ENCODE assay signal across 8 cellular contexts in genomic region chr2:197498937-197499593, GRCh38. TPM values are rescaled to one million over a fixed set of nuclear protein-coding genes. Genes with fewer than 3 reads are reported as not detected.
A peak's percentile ranks its signal among the peaks of the same experiment; 100 is the strongest.
DNase-seq lines count a peak whose midpoint lies in the region; ATAC-seq, FAIRE-seq and TF ChIP-seq lines count a peak whose summit lies in the region.

No MANE protein-coding gene starts in this region.

- H3K36me3 ChIP-seq in PC-3 (ENCODE audit: low read depth, low read length) (peaks cover 72% of the 10 kb centered on the region), neural progenitor cell (peaks cover 64% of the 10 kb centered on the region)

- H3F3A ChIP-seq in PC-3 (ENCODE audit: low read length, unreplicated experiment) (no peaks in the 10 kb centered on the region), neural progenitor cell (ENCODE audit: low read depth) (peaks cover 21% of the 10 kb centered on the region)

- POLR2A ChIA-PET in AG04450 (lab: Yijun Ruan, JAX): interaction anchor here (0.9 to 4.3 kb wide), 7 partner anchors 14 to 177 kb away, joined by 3 to 47 read pairs (median 7); partner anchors contain the start of genes COQ10B, MOB4, RFTN2 and SF3B1
- POLR2A ChIA-PET in PC-3 (lab: Charles Lee; ENCODE audit: unreplicated experiment): interaction anchor here (0.5 to 1.2 kb wide), 4 partner anchors 17 to 77 kb away, joined by 3 to 7 read pairs (median 6); partner anchors contain the start of genes MOB4 and SF3B1

- peaks cover 44% of the 10 kb centered on the region for H3K4me1 Mint-ChIP-seq in neural progenitor cell

- intact Hi-C loops in PC-3 (cut with micrococcal nuclease): loop anchor here (10.0 kb wide), 1 partner anchor 84 kb away; no protein-coding TSS in a partner anchor

- no peak for TF ChIP-seq CTCF in AG04450 (IDR thresholded peaks at IDR 0.05; ENCODE audit: low read depth, low read length)
- no peak for TF ChIP-seq CTCF in PC-3 (conservative IDR thresholded peaks at IDR 0.05; ENCODE audit: low read depth, low read length)
- no peak for TF ChIP-seq CTCF in neural progenitor cell (IDR thresholded peaks at IDR 0.05)

- CTCF ChIA-PET in AG04450 (lab: Charles Lee) (no interaction called here), PC-3 (lab: Charles Lee) (no interaction called here)

- peak; percentile 3 for ATAC-seq in GM18873 (IDR thresholded peaks at IDR 0.05; ENCODE audit: low FRiP score, unreplicated experiment)
- peak; percentile 22 for ATAC-seq in HG03159 (IDR thresholded peaks at IDR 0.05; ENCODE audit: unreplicated experiment)
- no peak for ATAC-seq in PC-3

- H2AFZ ChIP-seq in PC-3 (ENCODE audit: low read length): no peak overlapping the region
- no peak overlapping the region for H2AFZ ChIP-seq in neural progenitor cell (replicated peaks)

- peaks cover 38% of the 10 kb centered on the region for H3K36me3 Mint-ChIP-seq in neural progenitor cell

- peak overlapping the region; percentile 78 for H3K4me2 ChIP-seq in PC-3 (ENCODE audit: low read length)
- H3K4me2 ChIP-seq in neural progenitor cell: peak overlapping the region; percentile 94

- no peaks in the 10 kb centered on the region for H3K27me3 ChIP-seq in AG04450 (ENCODE audit: control insufficient read depth, insufficient read depth, low read length)
- H3K27me3 ChIP-seq in PC-3 (ENCODE audit: low read length): no peaks in the 10 kb centered on the region
- H3K27me3 ChIP-seq in neural progenitor cell: no peaks in the 10 kb centered on the region

- DNase-seq in AG04450 (ENCODE audit: low read depth, low spot score) (no peak), PC-3 (peak; percentile 39), frontal cortex (ENCODE audit: low spot score in 2 of 2) (peak; percentile 26 to 45), neural progenitor cell (ENCODE audit: low spot score) (peak; percentile 85), substantia nigra (lab: John Stamatoyannopoulos, UW) (peak in 40 of 49 donors; percentile 17 to 83 (median 54))
- peak in 3 of 4 experiments; percentile 12 to 38 (median 36) for DNase-seq in activated naive CD4-positive, alpha-beta T cell (lab: John Stamatoyannopoulos, UW)

- no peak for FAIRE-seq in frontal cortex (lab: Jason Lieb, UNC)

- H3K9me3 ChIP-seq in AG04450 (ENCODE audit: control insufficient read depth, insufficient read depth, low read length) (no peaks in the 10 kb centered on the region; the same call in 1 of the 2 replicates), PC-3 (ENCODE audit: low read length) (no peaks in the 10 kb centered on the region), neural progenitor cell (ENCODE audit: low read depth) (no peaks in the 10 kb centered on the region)

- H3K27me3 Mint-ChIP-seq in neural progenitor cell (ENCODE audit: insufficient read depth, low read depth): no peaks in the 10 kb centered on the region

- peaks cover 96% of the 10 kb centered on the region for H3K79me2 ChIP-seq in PC-3 (ENCODE audit: low read length)
- H3K79me2 ChIP-seq in neural progenitor cell (ENCODE audit: low read depth): peaks cover 94% of the 10 kb centered on the region

- peaks cover 74% of the 10 kb centered on the region for H4K20me1 ChIP-seq in PC-3 (ENCODE audit: low read length)
- H4K20me1 ChIP-seq in neural progenitor cell (ENCODE audit: low read depth): peaks cover 65% of the 10 kb centered on the region

- BruUV-seq in PC-3 (replicated peaks; lab: Mats Ljungman, UMichigan): no TSS peak

- peak overlapping the region; percentile 97 for H3K4me3 Mint-ChIP-seq in neural progenitor cell

- no peaks in the 10 kb centered on the region for H3K9me3 Mint-ChIP-seq in neural progenitor cell

- no peaks in the 10 kb centered on the region for H3K9me2 ChIP-seq in PC-3 (replicated peaks; ENCODE audit: low read length)

- H3K27ac ChIP-seq in AG04450 (ENCODE audit: low read depth, low read length) (peak overlapping the region; percentile 66), PC-3 (ENCODE audit: low read length) (peak overlapping the region; percentile 64), neural progenitor cell (peak overlapping the region; percentile 99), substantia nigra (ENCODE audit: low read depth, low read length, poor library complexity, severe bottlenecking) (peak overlapping the region; percentile 98)

- H3K9ac ChIP-seq in PC-3 (ENCODE audit: low read length) (peak overlapping the region; percentile 98), neural progenitor cell (peak overlapping the region; percentile 48)

- H3K4me3 ChIP-seq in AG04450 (ENCODE audit: low read depth, low read length) (peak overlapping the region; percentile 87), PC-3 (ENCODE audit: low read length) (peak overlapping the region; percentile 89), neural progenitor cell (peak overlapping the region; percentile 75)

- H3K27ac Mint-ChIP-seq in neural progenitor cell: peak overlapping the region; percentile 98

- H3K4me1 ChIP-seq in PC-3 (ENCODE audit: insufficient read depth, low read length) (peaks cover 36% of the 10 kb centered on the region), neural progenitor cell (peaks cover 43% of the 10 kb centered on the region)

RNA-seq across cellular contexts. Expression of gene HSPD1, which starts 0.6 kb away (rescaled TPM):
- 216 and 283 TPM in 2 replicates for polyA plus RNA-seq in AG04450 (2011; rRNA removed)
- 148 and 206 TPM in 2 replicates for polyA minus RNA-seq in AG04450 (2011; rRNA and poly(A)+ RNA removed)
- 396 and 410 TPM in 2 replicates for total RNA-seq in PC-3 (2014; rRNA removed)
- total RNA-seq in frontal cortex: 157 TPM
- total RNA-seq in neural progenitor cell (ENCODE audit: low replicate concordance): 399 and 539 TPM in 2 replicates

RNA-seq across cellular contexts. Expression of gene HSPE1, which starts 1.1 kb away (rescaled TPM):
- polyA plus RNA-seq in AG04450 (2011; rRNA removed): 81.2 and 134 TPM in 2 replicates
- 10.2 and 24.1 TPM in 2 replicates for polyA minus RNA-seq in AG04450 (2011; rRNA and poly(A)+ RNA removed)
- 266 and 321 TPM in 2 replicates for total RNA-seq in PC-3 (2014; rRNA removed)
- 62.8 TPM for total RNA-seq in frontal cortex
- 237 and 320 TPM in 2 replicates for total RNA-seq in neural progenitor cell (ENCODE audit: low replicate concordance)

RNA-seq across cellular contexts. Expression of gene MOB4, which starts 16.8 kb away (rescaled TPM):
- polyA plus RNA-seq in AG04450 (2011; rRNA removed): 36.1 and 58.9 TPM in 2 replicates
- polyA minus RNA-seq in AG04450 (2011; rRNA and poly(A)+ RNA removed): 10.1 and 20.2 TPM in 2 replicates
- total RNA-seq in PC-3 (2014; rRNA removed) (16.8 and 24.9 TPM in 2 replicates), frontal cortex (88.9 TPM), neural progenitor cell (ENCODE audit: low replicate concordance) (55.5 and 76.7 TPM in 2 replicates)

RNA-seq across cellular contexts. Expression of gene COQ10B, which starts 45.7 kb away (rescaled TPM):
- 5.8 and 8.8 TPM in 2 replicates for polyA plus RNA-seq in AG04450 (2011; rRNA removed)
- 6.4 and 8.8 TPM in 2 replicates for polyA minus RNA-seq in AG04450 (2011; rRNA and poly(A)+ RNA removed)
- total RNA-seq in PC-3 (2014; rRNA removed) (23.5 and 25.7 TPM in 2 replicates), frontal cortex (35.9 TPM), neural progenitor cell (ENCODE audit: low replicate concordance) (14.0 and 20.1 TPM in 2 replicates)
